Comparison of ENCODE assay signal across 8 cellular contexts in the genomic region with DNA sequence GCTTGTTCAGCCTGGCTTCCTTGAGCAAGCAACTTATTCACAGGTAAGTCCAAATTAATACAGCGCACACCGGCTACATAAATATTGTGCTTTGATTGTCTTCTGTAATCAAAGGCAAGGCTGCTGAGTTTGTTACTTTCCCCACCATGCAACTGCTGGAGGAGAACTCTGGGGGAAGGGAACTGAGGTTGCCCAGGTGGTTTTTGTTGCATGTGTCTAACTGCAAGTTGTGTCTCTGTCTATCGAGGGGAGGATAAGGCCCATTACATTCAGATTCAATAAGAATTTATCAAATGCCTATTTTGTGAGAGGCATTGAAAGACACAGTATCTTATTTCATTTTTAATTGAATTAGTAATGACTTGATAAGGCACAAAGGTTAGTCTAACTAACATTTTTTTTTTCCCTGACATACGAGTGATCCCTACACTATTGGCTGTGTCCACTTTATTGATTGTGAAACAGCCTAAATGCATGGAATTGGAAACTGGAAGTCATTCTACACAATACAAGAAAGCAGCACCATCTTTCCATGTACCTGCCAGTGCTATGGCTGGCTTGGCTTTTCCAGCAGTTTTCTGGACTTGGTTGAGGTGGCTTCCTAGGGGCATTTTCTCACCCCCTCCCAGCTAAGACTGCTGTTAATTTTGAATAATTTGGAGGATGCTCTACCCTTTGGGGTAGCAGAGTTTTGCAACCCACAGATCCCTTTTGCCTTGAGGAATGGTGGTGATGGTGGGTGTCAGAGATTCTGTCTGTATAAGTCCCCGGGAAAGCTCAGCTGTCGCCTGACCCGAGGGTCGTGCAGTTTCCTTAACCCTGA. TPM values are rescaled to one million over a fixed set of nuclear protein-coding genes. Genes with fewer than 3 reads are reported as not detected.
DNase-seq lines count a peak whose midpoint lies in the region; ATAC-seq lines count a peak whose summit lies in the region.

No MANE protein-coding gene starts in this region.

- no peaks in the 10 kb centered on the region for H3K36me3 Mint-ChIP-seq in IgD-negative memory B cell
- H3K36me3 Mint-ChIP-seq in central memory CD8-positive, alpha-beta T cell (ENCODE audit: insufficient read depth): peaks cover 16% of the 10 kb centered on the region

- peaks cover 0 to 2% (median 0%) of the 10 kb centered on the region in 3 donors for H3K9me3 Mint-ChIP-seq in IgD-negative memory B cell
- H3K9me3 Mint-ChIP-seq in central memory CD8-positive, alpha-beta T cell: no peaks in the 10 kb centered on the region

- peaks cover 35% of the 10 kb centered on the region for H3K79me2 ChIP-seq in ACC112 (ENCODE audit: control insufficient read depth, insufficient read depth, low read length, unreplicated experiment)

- H3K4me3 Mint-ChIP-seq in IgD-negative memory B cell: peak overlapping the region; percentile 98 to 99 (median 98)
- peak overlapping the region; percentile 98 for H3K4me3 Mint-ChIP-seq in central memory CD8-positive, alpha-beta T cell

- H2AFZ ChIP-seq in ACC112 (ENCODE audit: low read length, unreplicated experiment): peak overlapping the region; percentile 76

- no peaks in the 10 kb centered on the region for H3K36me3 ChIP-seq in ACC112 (ENCODE audit: insufficient read depth, low read length)
- no peaks in the 10 kb centered on the region for H3K36me3 ChIP-seq in muscle layer of colon (ENCODE audit: insufficient read depth, low read length)

- no peaks in the 10 kb centered on the region for H3K9me3 ChIP-seq in muscle layer of colon (ENCODE audit: low read length)

- no peaks in the 10 kb centered on the region for H3K27me3 ChIP-seq in ACC112 (ENCODE audit: insufficient read depth, low read length)
- H3K27me3 ChIP-seq in muscle layer of colon (ENCODE audit: control insufficient read depth in 1 of 2, insufficient read depth in 2 of 2, low read length in 2 of 2): no peaks in the 10 kb centered on the region

- H3K4me1 ChIP-seq in ACC112 (ENCODE audit: control insufficient read depth, insufficient read depth, low read length, unreplicated experiment) (peaks cover 16% of the 10 kb centered on the region), muscle layer of colon (ENCODE audit: insufficient read depth, low read length) (peaks cover 11% of the 10 kb centered on the region)

- no peak for ATAC-seq in central memory CD8-positive, alpha-beta T cell (replicated peaks; ENCODE audit: extremely low read depth, poor library complexity, severe bottlenecking)
- ATAC-seq in GM18519 (IDR thresholded peaks at IDR 0.05; ENCODE audit: low FRiP score, unreplicated experiment) (no peak), HG03135 (IDR thresholded peaks at IDR 0.05; ENCODE audit: unreplicated experiment) (no peak)

- peak overlapping the region; percentile 47 for H3K9ac ChIP-seq in muscle layer of colon (ENCODE audit: low read length)

- H3K27ac Mint-ChIP-seq in IgD-negative memory B cell: peak overlapping the region; percentile 39 to 93 (median 85)
- peak overlapping the region; percentile 96 for H3K27ac Mint-ChIP-seq in central memory CD8-positive, alpha-beta T cell (ENCODE audit: low read depth)

- peaks cover 17 to 27% (median 21%) of the 10 kb centered on the region in 3 donors for H3K4me1 Mint-ChIP-seq in IgD-negative memory B cell
- H3K4me1 Mint-ChIP-seq in central memory CD8-positive, alpha-beta T cell: peaks cover 43% of the 10 kb centered on the region

- H3K27ac ChIP-seq in ACC112 (ENCODE audit: low read depth, low read length): peak overlapping the region; percentile 68
- H3K27ac ChIP-seq in muscle layer of colon (ENCODE audit: low read depth, low read length): no peak overlapping the region

- no peaks in the 10 kb centered on the region for H3K27me3 Mint-ChIP-seq in IgD-negative memory B cell
- H3K27me3 Mint-ChIP-seq in central memory CD8-positive, alpha-beta T cell: no peaks in the 10 kb centered on the region

- H3K4me3 ChIP-seq in ACC112 (ENCODE audit: low read depth, low read length) (peak overlapping the region; percentile 83), muscle layer of colon (ENCODE audit: low read depth in 1 of 2, low read length in 2 of 2) (peak overlapping the region; percentile 66 to 96)

- no peak for DNase-seq in central memory CD8-positive, alpha-beta T cell (ENCODE audit: low spot score in 2 of 2)
- DNase-seq in GOT3 (lab: John Stamatoyannopoulos, UW) (no peak), ureter (ENCODE audit: low spot score) (no peak)

RNA-seq across cellular contexts. Expression of a gene that starts 0.9 kb away (rescaled TPM):
- 41.7 TPM for polyA plus RNA-seq in IgD-negative memory B cell
- total RNA-seq in ureter: 10.8 TPM
